1 cellular context compared by ENCODE assay signal in the genomic region with DNA sequence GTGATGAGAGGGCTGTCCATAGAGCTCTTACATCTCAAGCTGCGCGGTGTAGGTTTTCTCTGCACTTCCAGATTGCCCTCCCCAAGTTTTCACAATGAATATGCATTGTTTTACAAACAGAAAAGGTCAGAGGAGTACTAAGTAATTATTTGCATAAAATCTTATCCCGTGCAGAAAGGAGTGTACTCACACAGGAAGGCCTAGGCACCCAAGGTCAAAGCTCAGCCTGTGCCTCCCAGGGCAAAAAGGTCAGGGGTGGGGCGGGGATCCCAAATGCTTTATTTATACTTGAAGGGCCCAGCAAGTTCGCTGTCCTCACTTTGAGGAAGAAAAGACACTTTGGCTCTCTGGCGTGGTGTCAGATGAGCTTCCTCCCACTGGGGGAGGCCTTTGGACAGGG.
A peak's percentile ranks its signal among the peaks of the same experiment; 100 is the strongest.
TF ChIP-seq lines count a peak whose summit lies in the region.

No MANE protein-coding gene starts in this region.

TF ChIP-seq in GM12878, 131 proteins besides CTCF, POLR2A, EP300 and RAD21:
- TF ChIP-seq MTA2 (IDR thresholded peaks at IDR 0.05; ENCODE audit: low read depth) (no peak), SUZ12 (IDR thresholded peaks at IDR 0.05; ENCODE audit: unreplicated experiment) (no peak), BHLHE40 (IDR thresholded peaks at IDR 0.05; ENCODE audit: borderline replicate concordance in 1 of 2, low read depth in 2 of 2, low read length in 1 of 2) (peak in 1 of 2 experiments; percentile 24; a peak in 1 of 4 replicates), POU2F2 (IDR thresholded peaks at IDR 0.05; ENCODE audit: borderline replicate concordance, low read depth, low read length) (peak; percentile 50; the same call in 1 of the 3 replicates)
TF ChIP-seq in GM12878: peak in this region for 2.
